21 cellular contexts compared by ENCODE assay signal in genomic region chr10:82883588-82883987, GRCh38.
"Had no signal": no experiment of that assay in that cellular context is flagged by ENCODE, and none has a peak within 500 bp of the region (broad histone marks: within the 10 kb centered on the region; RNA-seq: fewer than 3 reads in every experiment).

No MANE protein-coding gene starts in this region.

- ATAC-seq: activated T-cell treated with anti-CD3 and anti-CD28 coated beads, Interleukin-2, amount 50 U/mL, for 4 hours; effector memory CD8-positive, alpha-beta T cell; esophagus mucosa; gastrocnemius medialis; left ventricle myocardium superior; natural killer cell; stimulated activated naive CD8-positive, alpha-beta T cell treated with anti-CD3 and anti-CD28 coated beads, Interleukin-15, Interleukin-2, amounts not matched to agents 100 U/mL and 50 U/mL, for 24 hours; upper lobe of right lung had no signal

- FAIRE-seq: bronchial epithelial cell, endothelial cell of umbilical vein, TTC549 had no signal

- DNase-seq: activated CD4-positive, alpha-beta T cell treated with anti-CD3 and anti-CD28 coated beads for 1 hour; activated CD4-positive, alpha-beta T cell treated with anti-CD3 and anti-CD28 coated beads, Interleukin-2, amount 50 U/mL, for 1 hour; activated CD8-positive, alpha-beta memory T cell treated with anti-CD3 and anti-CD28 coated beads, Interleukin-2, amount 50 U/mL, for 4 hours; activated naive CD4-positive, alpha-beta T cell; activated T-cell treated with anti-CD3 and anti-CD28 coated beads, Interleukin-2, amount 50 U/mL, for 4 hours; amniotic stem cell; colonic mucosa; dorsolateral prefrontal cortex; effector memory CD8-positive, alpha-beta T cell; gastrocnemius medialis; hippocampal formation; left ventricle myocardium superior; midbrain; natural killer cell; stimulated activated CD4-positive, alpha-beta T cell treated with anti-CD3 and anti-CD28 coated beads, Interleukin-4, amount 100 ng/mL, for 4 hours; stimulated activated naive CD8-positive, alpha-beta T cell treated with anti-CD3 and anti-CD28 coated beads, Interleukin-15, Interleukin-2, amounts not matched to agents 100 U/mL and 50 U/mL, for 24 hours; upper lobe of right lung had no signal
